8 cellular contexts compared by ENCODE assay signal in the genomic region with DNA sequence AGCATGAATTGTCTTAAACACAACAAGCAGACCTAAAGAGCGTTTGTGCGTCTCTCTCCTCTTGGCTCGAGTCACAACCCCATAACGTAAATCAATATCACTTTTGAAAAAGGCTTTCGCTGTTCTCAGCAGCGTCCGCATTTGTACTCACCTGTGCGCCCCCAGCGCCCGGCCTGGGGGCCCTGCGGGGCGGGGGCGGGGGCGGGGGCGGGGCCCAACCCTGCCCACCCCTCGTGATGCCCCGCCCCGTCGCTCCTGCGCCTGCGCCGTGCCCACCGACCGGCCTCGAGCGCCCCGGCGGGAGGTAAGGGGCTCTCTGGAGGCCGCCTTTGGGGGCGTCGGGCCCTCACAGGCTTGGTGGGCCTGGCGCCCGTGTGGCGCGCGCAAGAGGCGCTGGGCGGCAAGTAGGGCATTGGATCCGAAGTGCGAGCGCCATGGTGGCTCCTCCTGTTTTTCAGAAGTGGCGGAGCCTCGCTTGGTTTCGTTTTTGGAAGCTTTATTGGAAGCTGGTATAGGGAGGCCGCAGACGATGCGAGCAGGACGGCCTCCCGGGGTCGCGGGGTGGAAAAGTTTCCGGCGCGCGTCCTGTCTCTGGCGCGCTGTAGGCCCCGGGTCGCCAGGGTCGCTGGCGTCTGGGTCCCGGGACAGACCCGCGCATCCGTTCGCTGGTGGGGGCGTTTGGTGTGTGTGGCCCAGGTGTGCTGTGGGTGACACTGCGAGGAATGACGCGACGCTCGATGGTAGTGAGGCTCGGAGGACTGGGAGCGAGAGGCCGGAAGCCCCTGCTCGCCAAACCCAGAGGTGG. TPM values are rescaled to one million over a fixed set of nuclear protein-coding genes. Genes with fewer than 3 reads are reported as not detected.
DNase-seq lines count a peak whose midpoint lies in the region; ATAC-seq and TF ChIP-seq lines count a peak whose summit lies in the region.

Gene STX17, plus strand, starts transcription at position 252 of the 805 bp plus-strand sequence. CDS start 8,586 bp downstream, outside the sequence.

- peak within 1 kb of the TSS; percentile 88 for H3K4me3 ChIP-seq in fibroblast of mammary gland (ENCODE audit: control insufficient read depth, low read depth, low read length)

- DNase-seq in DMS114 treated with DMSO at 0.1 percent for 48 hours (lab: John Stamatoyannopoulos, UW; ENCODE audit: unreplicated experiment) = peak; percentile 14
- DNase-seq in HuH-7 (ENCODE audit: low spot score) = peak; percentile 78
- peak; percentile 83 for DNase-seq in RKO (ENCODE audit: low spot score)
- DNase-seq in activated T-helper 1 cell treated with anti-CD3 and anti-CD28 coated beads, Interleukin-2, amount 50 U/mL, for 16 hours (ENCODE audit: low read depth in 1 of 2, low spot score in 1 of 2) = peak; percentile 64 to 76
- DNase-seq in fibroblast of mammary gland (ENCODE audit: low read depth) = peak; percentile 64
- DNase-seq in natural killer cell = peak; percentile 81
- DNase-seq in stimulated activated naive CD4-positive, alpha-beta T cell treated with Interleukin-2 at 50 U/mL for 16 hours (lab: John Stamatoyannopoulos, UW) = peak; percentile 78

- intact Hi-C loops in natural killer cell (cut with micrococcal nuclease) = loop anchor here (1.0 to 2.0 kb wide), 4 partner anchors 56 to 99 kb away; partner anchors contain the start of gene NR4A3

- no peaks in the 10 kb centered on the region for H3K9me3 Mint-ChIP-seq in natural killer cell

- peaks cover 25 to 28% of the 10 kb centered on the region in 2 donors for H3K4me1 Mint-ChIP-seq in natural killer cell

- ATAC-seq in GM21515 (IDR thresholded peaks at IDR 0.05; ENCODE audit: unreplicated experiment) (peak; percentile 81), natural killer cell (peak; percentile 81 to 93 (median 87))

- H3K36me3 Mint-ChIP-seq in natural killer cell = no peaks in the 10 kb centered on the region

- peak within 1 kb of the TSS; percentile 97 for H3K4me3 Mint-ChIP-seq in natural killer cell

- H3K27ac Mint-ChIP-seq in natural killer cell = peak within 1 kb of the TSS; percentile 95 to 96

- no peak for TF ChIP-seq CTCF in fibroblast of mammary gland (conservative IDR thresholded peaks at IDR 0.05; ENCODE audit: control insufficient read depth, insufficient read depth, low read depth, low read length)
- no peak for TF ChIP-seq CTCF in natural killer cell (IDR thresholded peaks at IDR 0.05)

- H3K27me3 Mint-ChIP-seq in natural killer cell (ENCODE audit: low read depth in 2 of 2) = peaks cover 7 to 9% of the 10 kb centered on the region in 2 donors

RNA-seq across cellular contexts. Expression of gene STX17, which starts in this region (rescaled TPM):
- total RNA-seq in natural killer cell = 10 to 100 TPM; 28.4 to 41.5 (median 33.8) TPM

Comparison
In these comparisons a context has a peak if more than half of its experiments do, and no peak if none do; other contexts are left out.
1. Peak in every context shown above with its lines: DNase-seq, ATAC-seq and H3K4me3 ChIP-seq.
2. DNase-seq: peak in every context shown above with its lines; median percentile 83 in RKO; 81 in natural killer cell; 78 in HuH-7; 78 in stimulated activated naive CD4-positive, alpha-beta T cell treated with Interleukin-2 at 50 U/mL for 16 hours; 70 in activated T-helper 1 cell treated with anti-CD3 and anti-CD28 coated beads, Interleukin-2, amount 50 U/mL, for 16 hours; 64 in fibroblast of mammary gland; 14 in DMS114 treated with DMSO at 0.1 percent for 48 hours.